Comparison of ENCODE assay signal across 11 cellular contexts in genomic region chr10:105197960-105198359, GRCh38.
"Had no signal": no experiment of that assay in that cellular context is flagged by ENCODE, and none has a peak within 500 bp of the region (broad histone marks: within the 10 kb centered on the region; RNA-seq: fewer than 3 reads in every experiment).

No MANE protein-coding gene starts in this region.

- H3K36me3 ChIP-seq: HAP-1 had no signal

- DNase-seq: GM23248, GOT3, H7, H9, HCEC 1CT, HFFc6 had no signal

- H2AFZ ChIP-seq: GM23248, GM23338 had no signal

- FAIRE-seq: H1, H54 had no signal

- H3K9me3 ChIP-seq: HAP-1 had no signal

- H3K27ac ChIP-seq: GM23248 had no signal

- ATAC-seq: GM23338, HCT116 had no signal

- H3K4me3 ChIP-seq: GM23248, GM23338, HAP-1 had no signal

- H3K4me2 ChIP-seq: GM23338 had no signal

- H3K4me1 ChIP-seq: HAP-1 had no signal

- H3K9ac ChIP-seq: GM23248 had no signal
